In the genomic region with DNA sequence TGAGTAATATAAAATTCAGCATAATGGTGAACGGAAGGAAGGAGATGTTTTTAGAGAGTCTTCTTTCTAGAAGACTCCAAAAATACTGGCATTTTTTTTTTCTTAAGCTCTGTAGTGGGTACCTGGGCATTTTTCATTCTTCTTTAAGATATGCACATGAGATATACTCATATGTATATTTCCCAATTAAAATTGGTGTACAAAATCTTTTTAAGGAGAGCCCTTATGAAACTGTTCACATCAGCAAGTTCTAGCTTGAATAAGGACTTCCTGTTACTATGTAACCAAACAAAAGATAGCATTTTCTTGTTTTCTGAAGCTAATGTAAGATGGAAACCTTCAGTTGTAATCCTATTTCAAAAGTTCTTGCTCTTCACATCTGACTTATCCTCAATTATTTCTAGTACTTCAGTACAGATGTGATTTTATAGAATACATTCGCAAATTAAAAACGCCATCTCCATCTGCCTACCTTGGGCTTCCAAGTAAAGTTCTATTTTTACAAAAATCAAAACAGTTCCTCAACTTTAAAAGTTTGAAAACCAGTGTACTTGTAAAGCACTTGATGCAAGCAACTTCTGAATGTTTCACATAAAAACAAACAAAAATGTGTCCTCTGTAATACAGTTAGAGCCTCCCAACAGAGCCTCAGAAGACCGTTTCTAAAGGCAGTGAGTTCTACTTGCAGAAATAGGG, we compare ENCODE assay signal across 8 cellular contexts. TPM values are rescaled to one million over a fixed set of nuclear protein-coding genes. Genes with fewer than 3 reads are reported as not detected.
A peak's percentile ranks its signal among the peaks of the same experiment; 100 is the strongest.
DNase-seq lines count a peak whose midpoint lies in the region; ATAC-seq and TF ChIP-seq lines count a peak whose summit lies in the region.

No MANE protein-coding gene starts in this region.

- H3K4me3 ChIP-seq in MM.1S (ENCODE audit: low read length) (peak overlapping the region; percentile 92), ascending aorta (peak overlapping the region; percentile 68 to 89)

- peak; percentile 32 for ATAC-seq in GM21717 (IDR thresholded peaks at IDR 0.05; ENCODE audit: unreplicated experiment)
- no peak for ATAC-seq in stimulated activated memory B cell treated with anti-CD40 and anti-IgM and Interleukin-4, amounts not matched to agents 10 μg/mL and 1 μg/mL and 100 μg/mL, for 72 hours

- H3K36me3 ChIP-seq in MM.1S (replicated peaks; ENCODE audit: insufficient read depth, low read length) = no peaks in the 10 kb centered on the region; the same call in 1 of the 2 replicates
- no peaks in the 10 kb centered on the region for H3K36me3 ChIP-seq in ascending aorta

- H3K27ac ChIP-seq in MM.1S (ENCODE audit: low read length) (peak overlapping the region; percentile 98), ascending aorta (peak overlapping the region; percentile 94 to 95)

- peak overlapping the region; percentile 95 to 99 (median 98) for H3K27ac Mint-ChIP-seq in immature natural killer cell
- peak overlapping the region; percentile 97 for H3K27ac Mint-ChIP-seq in stimulated activated memory B cell treated with anti-CD40 and anti-IgM and Interleukin-4, amounts not matched to agents 10 μg/mL and 1 μg/mL and 100 μg/mL, for 72 hours

- H3K27me3 Mint-ChIP-seq in immature natural killer cell (ENCODE audit: low read depth in 3 of 3) = peaks cover 0 to 10% (median 3%) of the 10 kb centered on the region in 3 donors
- no peaks in the 10 kb centered on the region for H3K27me3 Mint-ChIP-seq in stimulated activated memory B cell treated with anti-CD40 and anti-IgM and Interleukin-4, amounts not matched to agents 10 μg/mL and 1 μg/mL and 100 μg/mL, for 72 hours

- H3K9me3 ChIP-seq in MM.1S (replicated peaks; ENCODE audit: insufficient read depth, low read length) (no peaks in the 10 kb centered on the region), ascending aorta (no peaks in the 10 kb centered on the region)

- peaks cover 0 to 3% (median 0%) of the 10 kb centered on the region in 3 donors for H3K36me3 Mint-ChIP-seq in immature natural killer cell
- H3K36me3 Mint-ChIP-seq in stimulated activated memory B cell treated with anti-CD40 and anti-IgM and Interleukin-4, amounts not matched to agents 10 μg/mL and 1 μg/mL and 100 μg/mL, for 72 hours = peaks cover 4% of the 10 kb centered on the region

- H3K27me3 ChIP-seq in MM.1S (replicated peaks; ENCODE audit: insufficient read depth, low read length) = no peaks in the 10 kb centered on the region
- no peaks in the 10 kb centered on the region for H3K27me3 ChIP-seq in ascending aorta

- peaks cover 46 to 82% of the 10 kb centered on the region in 2 donors for H3K4me1 Mint-ChIP-seq in immature natural killer cell
- peaks cover 32% of the 10 kb centered on the region for H3K4me1 Mint-ChIP-seq in stimulated activated memory B cell treated with anti-CD40 and anti-IgM and Interleukin-4, amounts not matched to agents 10 μg/mL and 1 μg/mL and 100 μg/mL, for 72 hours

- no peaks in the 10 kb centered on the region for H3K9me3 Mint-ChIP-seq in immature natural killer cell
- H3K9me3 Mint-ChIP-seq in stimulated activated memory B cell treated with anti-CD40 and anti-IgM and Interleukin-4, amounts not matched to agents 10 μg/mL and 1 μg/mL and 100 μg/mL, for 72 hours = no peaks in the 10 kb centered on the region

- no peaks in the 10 kb centered on the region; the same call in 1 of the 2 replicates for H3K9me2 ChIP-seq in MM.1S (replicated peaks; ENCODE audit: insufficient read depth, low read length)

- TF ChIP-seq CTCF in MM.1S (IDR thresholded peaks at IDR 0.05; ENCODE audit: low read length) (no peak), ascending aorta (IDR thresholded peaks at IDR 0.05) (no peak)

- H4K20me1 ChIP-seq in MM.1S (ENCODE audit: insufficient read depth, low read length) = no peaks in the 10 kb centered on the region

- peak overlapping the region; percentile 63 for H3K4me2 ChIP-seq in MM.1S (ENCODE audit: low read depth, low read length)

- intact Hi-C loops in ascending aorta (cut with DNase I) = loop anchor here (2.0 to 10.0 kb wide), 3 partner anchors 948 to 1706 kb away; partner anchors contain the start of genes MMS22L and UFL1

- H3K4me1 ChIP-seq in MM.1S (ENCODE audit: low read length) = no peaks in the 10 kb centered on the region
- peaks cover 0 to 18% of the 10 kb centered on the region in 2 donors for H3K4me1 ChIP-seq in ascending aorta

- H2AFZ ChIP-seq in MM.1S (ENCODE audit: low read length) = peak overlapping the region; percentile 28; the same call in 1 of the 2 replicates

- peak overlapping the region; percentile 93 to 99 (median 97) for H3K4me3 Mint-ChIP-seq in immature natural killer cell
- H3K4me3 Mint-ChIP-seq in stimulated activated memory B cell treated with anti-CD40 and anti-IgM and Interleukin-4, amounts not matched to agents 10 μg/mL and 1 μg/mL and 100 μg/mL, for 72 hours = peak overlapping the region; percentile 98

- peak overlapping the region; percentile 98 for H3K9ac ChIP-seq in MM.1S (ENCODE audit: low read length)

- H3F3A ChIP-seq in MM.1S (ENCODE audit: insufficient read depth, low read length) = peaks cover 29% of the 10 kb centered on the region

- DNase-seq in NCI-H1092 treated with DMSO at 0.1 percent for 48 hours (lab: John Stamatoyannopoulos, UW) (peak; percentile 34), NCI-H1092 (lab: John Stamatoyannopoulos, UW) (no peak), MM.1S (peak; percentile 62), ascending aorta (ENCODE audit: low spot score in 2 of 2) (no peak), immature natural killer cell (peak; percentile 20 to 36 (median 27)), HT-29 (ENCODE audit: low spot score) (no peak)

- peaks cover 75% of the 10 kb centered on the region for H3K79me2 ChIP-seq in MM.1S (ENCODE audit: low read length)

RNA-seq across cellular contexts. Expression of gene MANEA, which starts 0.6 kb away (rescaled TPM):
- 1.9 TPM for total RNA-seq in ascending aorta
- polyA plus RNA-seq in immature natural killer cell = 1 to 10 TPM; 2.2 to 6.2 (median 3.8) TPM
- total RNA-seq in HT-29 (2014; rRNA removed; shearing (Covaris generic)) = 1.9 and 2.3 TPM in 2 replicates

Comparison
In these comparisons a context has a peak if more than half of its experiments do, and no peak if none do; other contexts are left out.
1. DNase-seq: peak in NCI-H1092 treated with DMSO at 0.1 percent for 48 hours (single experiment), MM.1S (single experiment) and immature natural killer cell (3 of 3); none in NCI-H1092 (single experiment), ascending aorta (0 of 2) and HT-29 (single experiment).